10 cellular contexts compared by ENCODE assay signal in genomic region chr14:50792058-50792477, GRCh38. TPM values are rescaled to one million over a fixed set of nuclear protein-coding genes. Genes with fewer than 3 reads are reported as not detected.
A peak's percentile ranks its signal among the peaks of the same experiment; 100 is the strongest.
DNase-seq lines count a peak whose midpoint lies in the region; ATAC-seq and TF ChIP-seq lines count a peak whose summit lies in the region.
"Had no signal": no experiment of that assay in that cellular context is flagged by ENCODE, and none has a peak within 500 bp of the region (broad histone marks: within the 10 kb centered on the region; RNA-seq: fewer than 3 reads in every experiment).

No MANE protein-coding gene starts in this region.

- peaks cover 47 to 50% of the 10 kb centered on the region in 2 donors for H3K4me1 Mint-ChIP-seq in natural killer cell treated with Interleukin-12 subunit alpha and Interleukin-12 subunit beta and Interleukin-15 and Interleukin-18, amount 100 ng/mL, for 72 hours (ENCODE audit: low read depth in 2 of 2)

- peaks cover 62% of the 10 kb centered on the region for H3K4me1 ChIP-seq in Loucy (ENCODE audit: insufficient read depth, low read length, poor library complexity, severe bottlenecking)

- no peaks in the 10 kb centered on the region for H3K27me3 Mint-ChIP-seq in natural killer cell treated with Interleukin-12 subunit alpha and Interleukin-12 subunit beta and Interleukin-15 and Interleukin-18, amount 100 ng/mL, for 72 hours

- H3K9ac ChIP-seq in Loucy (ENCODE audit: low read depth, low read length, poor library complexity, severe bottlenecking) = peak overlapping the region; percentile 36

- no peaks in the 10 kb centered on the region for H3K9me3 ChIP-seq in Loucy (ENCODE audit: insufficient read depth, low read depth, low read length)
- H3K9me3 ChIP-seq: SJSA1 had no signal

- peaks cover 9% of the 10 kb centered on the region for H4K20me1 ChIP-seq in Loucy (ENCODE audit: insufficient read depth, low read length, poor library complexity, severe bottlenecking)

- no peak overlapping the region for H2AFZ ChIP-seq in Loucy (ENCODE audit: low read length)

- ATAC-seq in activated naive CD4-positive, alpha-beta T cell treated with anti-CD3 and anti-CD28 coated beads, Interleukin-2, amount 50 U/mL, for 72 hours = peak; percentile 43 to 45
- ATAC-seq in natural killer cell treated with Interleukin-12 subunit alpha and Interleukin-12 subunit beta and Interleukin-15 and Interleukin-18, amount 100 ng/mL, for 72 hours = no peak
- ATAC-seq in left lobe of liver = no peak

- H3K36me3 Mint-ChIP-seq in activated naive CD4-positive, alpha-beta T cell treated with anti-CD3 and anti-CD28 coated beads, Interleukin-2, amount 50 U/mL, for 72 hours = peaks cover 0 to 24% of the 10 kb centered on the region in 2 donors
- H3K36me3 Mint-ChIP-seq in natural killer cell treated with Interleukin-12 subunit alpha and Interleukin-12 subunit beta and Interleukin-15 and Interleukin-18, amount 100 ng/mL, for 72 hours = peaks cover 10% of the 10 kb centered on the region

- H3K9me3 Mint-ChIP-seq in activated naive CD4-positive, alpha-beta T cell treated with anti-CD3 and anti-CD28 coated beads, Interleukin-2, amount 50 U/mL, for 72 hours = no peaks in the 10 kb centered on the region
- H3K9me3 Mint-ChIP-seq in natural killer cell treated with Interleukin-12 subunit alpha and Interleukin-12 subunit beta and Interleukin-15 and Interleukin-18, amount 100 ng/mL, for 72 hours = no peaks in the 10 kb centered on the region

- peak overlapping the region; percentile 60 for H3K4me2 ChIP-seq in Loucy (ENCODE audit: low read depth, low read length, poor library complexity, severe bottlenecking)

- H3K79me2 ChIP-seq in Loucy (ENCODE audit: insufficient read depth, low read length) = peaks cover 43% of the 10 kb centered on the region

- H3K9me2 ChIP-seq in Loucy (replicated peaks; ENCODE audit: low read depth, low read length) = no peaks in the 10 kb centered on the region

- TF ChIP-seq CTCF in GM10266 (IDR thresholded peaks at IDR 0.05; ENCODE audit: control insufficient read depth, insufficient read depth, low read depth, missing control alignments) (no peak), Loucy (conservative IDR thresholded peaks at IDR 0.05; ENCODE audit: low read length) (no peak)

- H3K4me3 Mint-ChIP-seq in natural killer cell treated with Interleukin-12 subunit alpha and Interleukin-12 subunit beta and Interleukin-15 and Interleukin-18, amount 100 ng/mL, for 72 hours = peak overlapping the region; percentile 59

- DNase-seq in GM10266 (ENCODE audit: extremely low spot score) (peak; percentile 38), activated gamma-delta T cell (lab: John Stamatoyannopoulos, UW) (no peak), left lobe of liver (ENCODE audit: low spot score) (no peak), AG20443 (ENCODE audit: low spot score) (no peak)
- no peak for DNase-seq in activated naive CD4-positive, alpha-beta T cell treated with anti-CD3 and anti-CD28 coated beads, Interleukin-2, amount 50 U/mL, for 72 hours (ENCODE audit: low spot score in 2 of 2)
- no peak for DNase-seq in natural killer cell treated with Interleukin-12 subunit alpha and Interleukin-12 subunit beta and Interleukin-15 and Interleukin-18, amount 100 ng/mL, for 72 hours (ENCODE audit: low spot score)
- DNase-seq: DMS 273 treated with DMSO at 0.1 percent for 48 hours, NCI-H510A treated with DMSO at 0.1 percent for 48 hours had no signal

- H3F3A ChIP-seq in Loucy (ENCODE audit: low read depth) = no peaks in the 10 kb centered on the region

- H3K27ac Mint-ChIP-seq in activated naive CD4-positive, alpha-beta T cell treated with anti-CD3 and anti-CD28 coated beads, Interleukin-2, amount 50 U/mL, for 72 hours = peak overlapping the region; percentile 79 to 84
- H3K27ac Mint-ChIP-seq in natural killer cell treated with Interleukin-12 subunit alpha and Interleukin-12 subunit beta and Interleukin-15 and Interleukin-18, amount 100 ng/mL, for 72 hours = peak overlapping the region; percentile 66 to 88

- H3K27me3 ChIP-seq in Loucy (ENCODE audit: insufficient read depth, low read length, poor library complexity, severe bottlenecking) = no peaks in the 10 kb centered on the region
- H3K27me3 ChIP-seq: SJSA1 had no signal

- H3K4me3 ChIP-seq in Loucy (ENCODE audit: low read length, poor library complexity, severe bottlenecking) = peak overlapping the region; percentile 13
- H3K4me3 ChIP-seq: SJSA1 had no signal

- peaks cover 42% of the 10 kb centered on the region for H3K36me3 ChIP-seq in Loucy (ENCODE audit: insufficient read depth, low read length)

RNA-seq across cellular contexts. Expression of gene NIN, which starts 38.9 kb away (rescaled TPM):
- total RNA-seq in activated naive CD4-positive, alpha-beta T cell treated with anti-CD3 and anti-CD28 coated beads, Interleukin-2, amount 50 U/mL, for 72 hours = 10 to 100 TPM; 29.5 to 61.4 TPM
- 10 to 100 TPM; 52.0 to 74.5 TPM for total RNA-seq in natural killer cell treated with Interleukin-12 subunit alpha and Interleukin-12 subunit beta and Interleukin-15 and Interleukin-18, amount 100 ng/mL, for 72 hours
- 5.5 TPM for total RNA-seq in left lobe of liver

Comparison
In these comparisons a context has a peak if more than half of its experiments do, and no peak if none do; other contexts are left out.
1. ATAC-seq: peak in activated naive CD4-positive, alpha-beta T cell treated with anti-CD3 and anti-CD28 coated beads, Interleukin-2, amount 50 U/mL, for 72 hours (2 of 2); none in natural killer cell treated with Interleukin-12 subunit alpha and Interleukin-12 subunit beta and Interleukin-15 and Interleukin-18, amount 100 ng/mL, for 72 hours (0 of 2) and left lobe of liver (single experiment).